Comparison of ENCODE assay signal across 22 cellular contexts in the genomic region with DNA sequence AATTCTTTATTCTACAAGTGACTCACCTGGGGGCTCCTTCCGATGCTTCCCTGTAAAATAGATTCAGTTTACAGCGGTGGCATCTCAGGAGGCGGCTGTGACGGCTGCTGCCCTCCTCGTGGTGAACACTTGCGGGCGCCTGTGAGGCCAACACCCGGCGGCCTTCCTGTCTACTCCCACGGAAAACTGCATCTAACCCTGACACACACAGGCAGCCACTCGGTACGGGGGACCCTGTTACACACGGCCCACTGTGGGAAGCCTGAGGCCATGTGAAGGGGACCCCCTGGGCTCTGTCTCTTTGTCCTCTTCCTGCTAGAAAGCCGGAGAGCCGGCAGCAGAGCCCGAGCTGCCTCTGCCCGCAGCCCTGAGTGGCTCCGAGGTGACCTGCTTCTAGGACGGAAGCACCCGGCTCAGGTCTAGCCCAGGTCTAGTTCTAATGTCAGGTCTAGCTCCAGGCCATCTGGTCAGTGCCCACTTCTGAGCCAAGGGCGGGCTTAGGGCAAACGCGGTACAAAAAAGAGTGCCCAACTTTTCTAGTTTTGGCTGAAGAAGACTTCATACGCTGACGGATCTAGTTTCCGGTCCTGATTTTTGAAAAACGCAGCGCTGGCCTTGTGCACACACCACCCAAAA.
"Had no signal": no experiment of that assay in that cellular context is flagged by ENCODE, and none has a peak within 500 bp of the region (broad histone marks: within the 10 kb centered on the region; RNA-seq: fewer than 3 reads in every experiment).

No MANE protein-coding gene starts in this region.

- H3K36me3 ChIP-seq: left lung, lower lobe of right lung, neutrophil, ovary, right atrium auricular region, right lobe of liver, suprapubic skin, thoracic aorta, tibial artery, uterus had no signal

- ATAC-seq: left colon; left lung; natural killer cell; right lobe of liver; stimulated activated effector memory CD8-positive, alpha-beta T cell treated with anti-CD3 and anti-CD28 coated beads, Interleukin-12 subunit alpha, Interleukin-12 subunit beta, amount 100 ng/mL, for 72 hours had no signal

- H3K4me3 ChIP-seq: left lung, lower lobe of right lung, ovary, right atrium auricular region, right lobe of liver, suprapubic skin, thoracic aorta, tibial artery, uterus had no signal

- H3K4me1 ChIP-seq: left lung, lower lobe of right lung, right atrium auricular region, right lobe of liver, suprapubic skin, tibial artery, uterus had no signal

- DNase-seq: hippocampal formation; kidney glomerular epithelial cell; left colon; left lung; lower lobe of right lung; mesendoderm; naive B cell; natural killer cell; nephron progenitor cell; occipital lobe; ovary; right lobe of liver; stimulated activated CD4-positive, alpha-beta T cell treated with anti-CD3 and anti-CD28 coated beads, Interleukin-4, amount 100 ng/mL, for 24 hours; stimulated activated naive CD4-positive, alpha-beta T cell; tibial artery; uterus had no signal

- H3K9me3 ChIP-seq: left lung, lower lobe of right lung, neutrophil, ovary, right lobe of liver, suprapubic skin, thoracic aorta, tibial artery, uterus had no signal

- H3K27ac ChIP-seq: left lung, lower lobe of right lung, neutrophil, ovary, right atrium auricular region, right lobe of liver, suprapubic skin, thoracic aorta, tibial artery, uterus had no signal

- FAIRE-seq: keratinocyte had no signal

- H3K27me3 ChIP-seq: neutrophil, ovary, right atrium auricular region, right lobe of liver, uterus had no signal
